15 cellular contexts compared by ENCODE assay signal in genomic region chr1:9761855-9762254, GRCh38.
"Had no signal": no experiment of that assay in that cellular context is flagged by ENCODE, and none has a peak within 500 bp of the region (broad histone marks: within the 10 kb centered on the region; RNA-seq: fewer than 3 reads in every experiment).

No MANE protein-coding gene starts in this region.

- H3K36me3 ChIP-seq: cardiac muscle cell, left ventricle myocardium inferior had no signal

- DNase-seq: activated CD4-positive, alpha-beta memory T cell treated with anti-CD3 and anti-CD28 coated beads, Interleukin-2, amount 10 ng/mL, durations not matched to agents 7 days and 5 days; activated CD4-positive, alpha-beta T cell treated with anti-CD3 and anti-CD28 coated beads for 4 hours; activated effector memory CD4-positive, alpha-beta T cell treated with anti-CD3 and anti-CD28 coated beads, Interleukin-2, amount 50 U/mL, for 16 hours; activated T-cell treated with anti-CD3 and anti-CD28 coated beads, Interleukin-2, amount 50 U/mL, for 24 hours; esophagus squamous epithelium; hippocampal formation; left ventricle myocardium inferior; naive thymus-derived CD4-positive, alpha-beta T cell; stimulated activated CD4-positive, alpha-beta T cell treated with anti-CD3 and anti-CD28 coated beads, Interleukin-4, amount 100 ng/mL, for 24 hours; stimulated activated naive CD4-positive, alpha-beta T cell treated with Interleukin-2 at 50 U/mL for 16 hours had no signal

- H3K27ac ChIP-seq: cardiac muscle cell, left ventricle myocardium inferior, parathyroid adenoma, tibial nerve, vagina had no signal

- H3K4me3 ChIP-seq: cardiac muscle cell, esophagus squamous epithelium, left ventricle myocardium inferior, tibial nerve, vagina had no signal

- H3K27ac Mint-ChIP-seq: activated CD4-positive, alpha-beta memory T cell treated with anti-CD3 and anti-CD28 coated beads, Interleukin-2, amount 10 ng/mL, durations not matched to agents 7 days and 5 days; activated naive CD4-positive, alpha-beta T cell treated with anti-CD3 and anti-CD28 coated beads, Interleukin-2, amount 50 U/mL, for 72 hours; activated T-cell treated with anti-CD3 and anti-CD28 coated beads, Interleukin-2, amount 50 U/mL, for 24 hours had no signal

- H3K4me3 Mint-ChIP-seq: activated CD4-positive, alpha-beta memory T cell treated with anti-CD3 and anti-CD28 coated beads, Interleukin-2, amount 10 ng/mL, durations not matched to agents 7 days and 5 days; activated T-cell treated with anti-CD3 and anti-CD28 coated beads, Interleukin-2, amount 50 U/mL, for 24 hours; naive thymus-derived CD4-positive, alpha-beta T cell had no signal

- H3K9me3 ChIP-seq: esophagus squamous epithelium, left ventricle myocardium inferior, tibial nerve, vagina had no signal

- H3K9me3 Mint-ChIP-seq: activated CD4-positive, alpha-beta memory T cell treated with anti-CD3 and anti-CD28 coated beads, Interleukin-2, amount 10 ng/mL, durations not matched to agents 7 days and 5 days; activated naive CD4-positive, alpha-beta T cell treated with anti-CD3 and anti-CD28 coated beads, Interleukin-2, amount 50 U/mL, for 72 hours; activated T-cell treated with anti-CD3 and anti-CD28 coated beads, Interleukin-2, amount 50 U/mL, for 24 hours; naive thymus-derived CD4-positive, alpha-beta T cell had no signal

- ATAC-seq: activated naive CD4-positive, alpha-beta T cell treated with anti-CD3 and anti-CD28 coated beads, Interleukin-2, amount 50 U/mL, for 72 hours; naive thymus-derived CD4-positive, alpha-beta T cell had no signal

- H3K36me3 Mint-ChIP-seq: activated naive CD4-positive, alpha-beta T cell treated with anti-CD3 and anti-CD28 coated beads, Interleukin-2, amount 50 U/mL, for 72 hours had no signal

- H3K27me3 Mint-ChIP-seq: activated CD4-positive, alpha-beta memory T cell treated with anti-CD3 and anti-CD28 coated beads, Interleukin-2, amount 10 ng/mL, durations not matched to agents 7 days and 5 days; activated T-cell treated with anti-CD3 and anti-CD28 coated beads, Interleukin-2, amount 50 U/mL, for 24 hours; naive thymus-derived CD4-positive, alpha-beta T cell had no signal

- H3K4me1 ChIP-seq: parathyroid adenoma had no signal

- H2AFZ ChIP-seq: parathyroid adenoma had no signal

- H3K9ac ChIP-seq: parathyroid adenoma had no signal

- H3K27me3 ChIP-seq: cardiac muscle cell, esophagus squamous epithelium, tibial nerve, vagina had no signal
